In genomic region chr10:61904711-61905445, GRCh38 we compare ENCODE assay signal across 1 cellular context.
TF ChIP-seq lines count a peak whose summit lies in the region.

No MANE protein-coding gene starts in this region.

TF ChIP-seq in H1, 55 proteins besides CTCF, POLR2A, EP300 and RAD21:
- TF ChIP-seq CREB1 (IDR thresholded peaks at IDR 0.05) (0 out of 2 replicates have a peak, but pooled peaks have one; percentile 12), JUND (IDR thresholded peaks at IDR 0.05; ENCODE audit: low read length) (peak; percentile 56; the same call in 1 of the 2 replicates), GABPA (IDR thresholded peaks at IDR 0.05; ENCODE audit: borderline replicate concordance, insufficient read depth, low read length) (no peak)
